ENCODE assay signal across 8 cellular contexts in the genomic region with DNA sequence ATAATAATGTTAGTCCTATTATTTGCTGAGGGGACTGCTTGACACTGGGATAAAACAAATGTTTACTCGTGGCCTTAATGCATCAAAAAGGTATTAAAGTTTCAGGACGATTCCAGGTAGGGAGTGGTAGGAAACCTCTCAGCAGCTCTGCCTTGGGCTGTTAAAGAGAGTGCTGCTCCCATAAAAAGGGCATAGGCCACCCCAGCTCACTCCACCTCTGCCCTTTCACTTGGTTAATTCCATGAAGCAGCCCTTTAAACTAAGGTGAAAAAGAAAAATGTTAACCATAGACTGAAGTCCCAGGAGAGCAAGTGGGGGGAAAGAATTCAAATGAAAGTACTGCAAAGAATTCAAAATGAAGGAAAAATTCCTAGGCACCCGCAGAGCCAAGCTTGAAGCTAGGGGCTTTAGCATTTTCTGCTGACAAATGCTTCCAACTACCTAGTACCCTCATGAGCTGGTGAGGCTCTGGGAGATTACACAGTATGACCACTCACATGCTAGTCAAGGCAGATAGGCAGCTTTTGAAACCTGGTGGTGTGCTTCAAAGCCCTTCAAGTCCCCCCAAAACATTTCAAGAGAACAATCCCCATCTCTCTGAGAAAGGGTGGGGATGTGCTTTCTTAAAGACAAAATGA. TPM values are rescaled to one million over a fixed set of nuclear protein-coding genes. Genes with fewer than 3 reads are reported as not detected.
DNase-seq lines count a peak whose midpoint lies in the region; ATAC-seq and TF ChIP-seq lines count a peak whose summit lies in the region.

No MANE protein-coding gene starts in this region.

- H3K27ac ChIP-seq in esophagus muscularis mucosa (replicated peaks in 1 of 4) = peak overlapping the region; percentile 62 to 81 (median 73)

- no peak for DNase-seq in activated CD4-positive, alpha-beta T cell treated with anti-CD3 and anti-CD28 coated beads, Interleukin-2, amount 10 ng/mL, durations not matched to agents 24 days and 14 days
- no peak for DNase-seq in activated CD4-positive, alpha-beta T cell treated with anti-CD3 and anti-CD28 coated beads for 4 hours
- DNase-seq in esophagus muscularis mucosa (ENCODE audit: extremely low spot score) (no peak), foreskin fibroblast (no peak), DMS53 (lab: John Stamatoyannopoulos, UW) (no peak)
- DNase-seq in stimulated activated naive CD8-positive, alpha-beta T cell treated with anti-CD3 and anti-CD28 coated beads, Interleukin-15, amount 100 ng/mL, for 72 hours = no peak

- intact Hi-C loops in activated CD4-positive, alpha-beta T cell treated with anti-CD3 and anti-CD28 coated beads, Interleukin-2, amount 10 ng/mL, durations not matched to agents 24 days and 14 days (cut with micrococcal nuclease) = loop anchor here (1.0 to 2.0 kb wide), 3 partner anchors 8 to 65 kb away; no protein-coding TSS in a partner anchor
- intact Hi-C loops in esophagus muscularis mucosa (cut with DNase I) = loop anchor here (10.0 kb wide), 1 partner anchor 241 kb away; no protein-coding TSS in a partner anchor

- no peaks in the 10 kb centered on the region for H3K9me3 Mint-ChIP-seq in activated CD4-positive, alpha-beta T cell treated with anti-CD3 and anti-CD28 coated beads, Interleukin-2, amount 10 ng/mL, durations not matched to agents 24 days and 14 days
- no peaks in the 10 kb centered on the region for H3K9me3 Mint-ChIP-seq in stimulated activated naive CD8-positive, alpha-beta T cell treated with anti-CD3 and anti-CD28 coated beads, Interleukin-15, amount 100 ng/mL, for 72 hours

- peaks cover 83 to 92% (median 87%) of the 10 kb centered on the region in 4 donors for H3K4me1 ChIP-seq in esophagus muscularis mucosa

- H3K36me3 Mint-ChIP-seq in activated CD4-positive, alpha-beta T cell treated with anti-CD3 and anti-CD28 coated beads, Interleukin-2, amount 10 ng/mL, durations not matched to agents 24 days and 14 days (ENCODE audit: low read depth) = peaks cover 9% of the 10 kb centered on the region

- no peaks in the 10 kb centered on the region for H3K9me3 ChIP-seq in esophagus muscularis mucosa

- TF ChIP-seq POLR2A in esophagus muscularis mucosa (IDR thresholded peaks at IDR 0.05; ENCODE audit: low read depth) = no peak

- peaks cover 0 to 11% (median 9%) of the 10 kb centered on the region in 4 donors for H3K36me3 ChIP-seq in esophagus muscularis mucosa

- peaks cover 54% of the 10 kb centered on the region for H3K4me1 Mint-ChIP-seq in activated CD4-positive, alpha-beta T cell treated with anti-CD3 and anti-CD28 coated beads, Interleukin-2, amount 10 ng/mL, durations not matched to agents 24 days and 14 days
- H3K4me1 Mint-ChIP-seq in stimulated activated naive CD8-positive, alpha-beta T cell treated with anti-CD3 and anti-CD28 coated beads, Interleukin-15, amount 100 ng/mL, for 72 hours = peaks cover 83% of the 10 kb centered on the region

- H3K27ac Mint-ChIP-seq in activated CD4-positive, alpha-beta T cell treated with anti-CD3 and anti-CD28 coated beads, Interleukin-2, amount 10 ng/mL, durations not matched to agents 24 days and 14 days = peak overlapping the region; percentile 90
- peak overlapping the region; percentile 97 for H3K27ac Mint-ChIP-seq in stimulated activated naive CD8-positive, alpha-beta T cell treated with anti-CD3 and anti-CD28 coated beads, Interleukin-15, amount 100 ng/mL, for 72 hours

- H3K27me3 ChIP-seq in esophagus muscularis mucosa = no peaks in the 10 kb centered on the region

- ATAC-seq in HG03432 (IDR thresholded peaks at IDR 0.05; ENCODE audit: unreplicated experiment) (peak; percentile 30), HG03108 (IDR thresholded peaks at IDR 0.05; ENCODE audit: unreplicated experiment) (no peak)
- peak; percentile 75 for ATAC-seq in stimulated activated naive CD8-positive, alpha-beta T cell treated with anti-CD3 and anti-CD28 coated beads, Interleukin-15, amount 100 ng/mL, for 72 hours

- H3K4me3 ChIP-seq in esophagus muscularis mucosa = peak overlapping the region; percentile 18 to 49 (median 36)
- no peak overlapping the region for H3K4me3 ChIP-seq in foreskin fibroblast (ENCODE audit: low read depth in 1 of 2, low read length in 2 of 2)

- H3K27me3 Mint-ChIP-seq in activated CD4-positive, alpha-beta T cell treated with anti-CD3 and anti-CD28 coated beads, Interleukin-2, amount 10 ng/mL, durations not matched to agents 24 days and 14 days = no peaks in the 10 kb centered on the region
- no peaks in the 10 kb centered on the region for H3K27me3 Mint-ChIP-seq in stimulated activated naive CD8-positive, alpha-beta T cell treated with anti-CD3 and anti-CD28 coated beads, Interleukin-15, amount 100 ng/mL, for 72 hours

- no peak for TF ChIP-seq CTCF in esophagus muscularis mucosa (IDR thresholded peaks at IDR 0.05)
- TF ChIP-seq CTCF in foreskin fibroblast (IDR thresholded peaks at IDR 0.05; ENCODE audit: low read depth, low read length) = no peak

- peak overlapping the region; percentile 79 for H3K4me3 Mint-ChIP-seq in activated CD4-positive, alpha-beta T cell treated with anti-CD3 and anti-CD28 coated beads, Interleukin-2, amount 10 ng/mL, durations not matched to agents 24 days and 14 days
- peak overlapping the region; percentile 87 to 91 for H3K4me3 Mint-ChIP-seq in stimulated activated naive CD8-positive, alpha-beta T cell treated with anti-CD3 and anti-CD28 coated beads, Interleukin-15, amount 100 ng/mL, for 72 hours

- no peak for TF ChIP-seq EP300 in esophagus muscularis mucosa (IDR thresholded peaks at IDR 0.05)

- WGBS in esophagus muscularis mucosa = 69% methylated on average over 3 of the region's 3 CpGs

RNA-seq across cellular contexts. Expression of gene KLF9, which starts 8.5 kb away (rescaled TPM):
- total RNA-seq in activated CD4-positive, alpha-beta T cell treated with anti-CD3 and anti-CD28 coated beads, Interleukin-2, amount 10 ng/mL, durations not matched to agents 24 days and 14 days = 16.3 and 16.5 TPM in 2 replicates
- total RNA-seq in esophagus muscularis mucosa = 100 to 1,000 TPM; 143 to 209 (median 184) TPM

Comparison
In these comparisons a context has a peak if more than half of its experiments do, and no peak if none do; other contexts are left out.
1. H3K4me3 ChIP-seq: peak in esophagus muscularis mucosa (4 of 4); none in foreskin fibroblast (0 of 2).